3 cellular contexts compared by ENCODE assay signal in the genomic region with DNA sequence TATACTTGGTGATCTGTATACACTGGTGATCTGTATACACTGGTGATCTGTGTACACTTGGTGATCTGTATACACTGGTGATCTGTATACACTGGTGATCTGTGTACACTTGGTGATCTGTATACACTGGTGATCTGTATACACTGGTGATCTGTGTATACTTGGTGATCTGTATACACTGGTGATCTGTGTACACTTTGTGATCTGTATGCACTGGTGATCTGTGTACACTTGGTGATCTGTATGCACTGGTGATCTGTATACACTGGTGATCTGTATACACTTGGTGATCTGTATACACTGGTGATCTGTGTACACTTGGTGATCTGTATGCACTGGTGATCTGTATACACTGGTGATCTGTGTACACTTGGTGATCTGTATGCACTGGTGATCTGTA.
DNase-seq lines count a peak whose midpoint lies in the region; ATAC-seq and TF ChIP-seq lines count a peak whose summit lies in the region.
"Not testable (repeated sequence)": the region's sequence is repeated elsewhere in the genome, so short reads cannot be mapped to it uniquely, and the experiment has no call there.

No MANE protein-coding gene starts in this region.

- not testable (repeated sequence) for H3K9me3 Mint-ChIP-seq in memory B cell

- H3K4me3 ChIP-seq in HEK293 (ENCODE audit: low read depth, low read length): not testable (repeated sequence)

- not testable (repeated sequence) for TF ChIP-seq CTCF in 22Rv1 (IDR thresholded peaks at IDR 0.05); HEK293 (tag by site-specific recombination; IDR thresholded peaks at IDR 0.05)

- not testable (repeated sequence) for H3K4me1 ChIP-seq in HEK293 (ENCODE audit: control insufficient read depth, insufficient read depth, low read length)

- not testable (repeated sequence) for H3K27me3 Mint-ChIP-seq in memory B cell

- CTCF ChIA-PET in HEK293 (lab: Yijun Ruan, JAX): not testable (repeated sequence)

- ATAC-seq in memory B cell (ENCODE audit: low read depth): not testable (repeated sequence)

- H3K36me3 ChIP-seq in HEK293 (ENCODE audit: control insufficient read depth in 2 of 2, insufficient read depth in 1 of 2, low read length in 2 of 2): not testable (repeated sequence)

- peak overlapping the region; percentile 57; the same call in 1 of the 2 replicates for H3K27ac ChIP-seq in 22Rv1
- H3K27ac ChIP-seq in HEK293 (ENCODE audit: extremely low read depth, low read depth, low read length): not testable (repeated sequence)

- POLR2A ChIA-PET in HEK293 (lab: Yijun Ruan, JAX): not testable (repeated sequence)

- H3K27ac Mint-ChIP-seq in memory B cell: peak overlapping the region; percentile 93

- peaks cover 54% of the 10 kb centered on the region for H3K4me1 Mint-ChIP-seq in memory B cell

- not testable (repeated sequence) for DNase-seq in memory B cell (ENCODE audit: low spot score in 2 of 2)

- not testable (repeated sequence) for H3K9me3 ChIP-seq in HEK293 (ENCODE audit: control insufficient read depth, insufficient read depth, low read depth, low read length)

- H3K4me3 Mint-ChIP-seq in memory B cell: not testable (repeated sequence)

- H3K36me3 Mint-ChIP-seq in memory B cell: peaks cover 20% of the 10 kb centered on the region

TF ChIP-seq in HEK293, 187 proteins besides CTCF, POLR2A, EP300 and RAD21:
- peak; percentile 91 for TF ChIP-seq ZSCAN16 (tag by site-specific recombination; IDR thresholded peaks at IDR 0.05)
TF ChIP-seq in HEK293: peak in this region for 1; not testable (repeated sequence) for 186.
